15 cellular contexts compared by ENCODE assay signal in the genomic region with DNA sequence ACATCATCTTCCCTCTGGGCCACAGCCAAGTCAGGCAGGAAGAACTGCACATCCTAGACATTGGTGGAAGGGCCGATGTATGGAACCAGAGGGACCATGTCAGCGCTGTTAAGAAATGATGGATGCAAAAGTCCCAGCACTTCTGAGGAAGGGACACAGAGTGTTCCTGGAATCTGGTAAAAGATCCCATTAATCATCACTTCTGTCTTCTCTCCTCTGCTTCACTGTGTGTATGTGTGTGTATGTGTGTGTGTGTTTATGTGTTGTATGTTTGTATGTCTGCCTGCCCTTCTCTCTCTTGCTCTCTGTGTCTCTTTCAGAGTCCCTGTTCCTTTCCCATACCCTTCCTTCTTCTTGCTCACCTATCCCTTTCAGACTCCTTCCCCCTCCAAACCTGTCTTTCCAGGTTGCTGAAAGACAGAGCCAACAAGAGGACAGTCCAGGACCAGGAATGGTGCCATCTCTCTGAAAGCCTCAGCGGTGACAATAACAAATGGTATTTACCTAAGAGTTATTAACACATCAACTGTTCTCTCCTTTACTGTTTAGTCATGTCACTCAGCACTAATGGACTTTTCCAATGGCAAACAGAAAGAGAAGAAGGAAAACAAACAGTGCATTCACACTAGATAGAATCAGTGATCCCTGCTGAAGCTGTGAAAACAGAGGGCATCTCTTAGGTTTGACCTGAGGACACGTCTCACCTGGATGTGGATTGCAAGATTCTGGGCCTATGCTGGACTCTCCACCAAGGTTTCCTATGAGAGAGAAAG. TPM values are rescaled to one million over a fixed set of nuclear protein-coding genes. Genes with fewer than 3 reads are reported as not detected.
DNase-seq lines count a peak whose midpoint lies in the region; ATAC-seq and TF ChIP-seq lines count a peak whose summit lies in the region.
"Had no signal": no experiment of that assay in that cellular context is flagged by ENCODE, and none has a peak within 500 bp of the region (broad histone marks: within the 10 kb centered on the region; RNA-seq: fewer than 3 reads in every experiment).

No MANE protein-coding gene starts in this region.

- WGBS in suprapubic skin, result 79% methylated on average over 4 of the region's 4 CpGs

- H3K4me3 Mint-ChIP-seq in activated naive CD4-positive, alpha-beta T cell treated with anti-CD3 and anti-CD28 coated beads for 36 hours, result no peak overlapping the region
- H3K4me3 Mint-ChIP-seq: activated naive CD4-positive, alpha-beta T cell treated with anti-CD3 and anti-CD28 coated beads, Interleukin-2, amount 10 ng/mL, durations not matched to agents 7 days and 5 days; memory B cell; stimulated activated naive CD8-positive, alpha-beta T cell treated with anti-CD3 and anti-CD28 coated beads, Interleukin-15, Interleukin-2, amounts not matched to agents 100 ng/mL and 50 ng/mL, for 24 hours had no signal

- TF ChIP-seq CTCF in suprapubic skin (IDR thresholded peaks at IDR 0.05), result no peak

- no peaks in the 10 kb centered on the region for H3K9me3 Mint-ChIP-seq in activated naive CD4-positive, alpha-beta T cell treated with anti-CD3 and anti-CD28 coated beads for 36 hours
- H3K9me3 Mint-ChIP-seq in activated naive CD4-positive, alpha-beta T cell treated with anti-CD3 and anti-CD28 coated beads, Interleukin-2, amount 50 U/mL, for 72 hours, result peaks cover 0 to 3% of the 10 kb centered on the region in 2 donors
- H3K9me3 Mint-ChIP-seq: activated naive CD4-positive, alpha-beta T cell treated with anti-CD3 and anti-CD28 coated beads, Interleukin-2, amount 10 ng/mL, durations not matched to agents 7 days and 5 days; memory B cell; stimulated activated naive CD8-positive, alpha-beta T cell treated with anti-CD3 and anti-CD28 coated beads, Interleukin-15, Interleukin-2, amounts not matched to agents 100 ng/mL and 50 ng/mL, for 24 hours had no signal

- H3K36me3 Mint-ChIP-seq in activated naive CD4-positive, alpha-beta T cell treated with anti-CD3 and anti-CD28 coated beads for 36 hours (ENCODE audit: low read depth), result no peaks in the 10 kb centered on the region
- H3K36me3 Mint-ChIP-seq in activated naive CD4-positive, alpha-beta T cell treated with anti-CD3 and anti-CD28 coated beads, Interleukin-2, amount 50 U/mL, for 72 hours, result no peaks in the 10 kb centered on the region
- H3K36me3 Mint-ChIP-seq: activated naive CD4-positive, alpha-beta T cell treated with anti-CD3 and anti-CD28 coated beads, Interleukin-2, amount 10 ng/mL, durations not matched to agents 7 days and 5 days; memory B cell had no signal

- H3K4me1 Mint-ChIP-seq in activated naive CD4-positive, alpha-beta T cell treated with anti-CD3 and anti-CD28 coated beads for 36 hours (ENCODE audit: low read depth), result no peaks in the 10 kb centered on the region
- H3K4me1 Mint-ChIP-seq: activated naive CD4-positive, alpha-beta T cell treated with anti-CD3 and anti-CD28 coated beads, Interleukin-2, amount 10 ng/mL, durations not matched to agents 7 days and 5 days had no signal

- H3K27me3 ChIP-seq in suprapubic skin (no peaks in the 10 kb centered on the region), MG63 (no peaks in the 10 kb centered on the region)
- H3K27me3 ChIP-seq: neutrophil had no signal

- H3K36me3 ChIP-seq in suprapubic skin, result no peaks in the 10 kb centered on the region
- no peaks in the 10 kb centered on the region for H3K36me3 ChIP-seq in MG63
- H3K36me3 ChIP-seq: neutrophil had no signal

- H3K9me3 ChIP-seq in suprapubic skin, result no peaks in the 10 kb centered on the region
- peaks cover 2% of the 10 kb centered on the region for H3K9me3 ChIP-seq in MG63
- H3K9me3 ChIP-seq: neutrophil had no signal

- ATAC-seq in activated naive CD4-positive, alpha-beta T cell treated with anti-CD3 and anti-CD28 coated beads, Interleukin-2, amount 50 U/mL, for 72 hours, result no peak

- TF ChIP-seq POLR2A in suprapubic skin (IDR thresholded peaks at IDR 0.05), result no peak

- intact Hi-C loops in activated naive CD4-positive, alpha-beta T cell treated with anti-CD3 and anti-CD28 coated beads for 36 hours (cut with micrococcal nuclease), result no loop called here

- peaks cover 17% of the 10 kb centered on the region for H3K4me1 ChIP-seq in suprapubic skin

- H3K4me3 ChIP-seq in suprapubic skin (no peak overlapping the region), MG63 (no peak overlapping the region)

- H3K27ac Mint-ChIP-seq in activated naive CD4-positive, alpha-beta T cell treated with anti-CD3 and anti-CD28 coated beads for 36 hours, result peak overlapping the region; percentile 8
- no peak overlapping the region for H3K27ac Mint-ChIP-seq in activated naive CD4-positive, alpha-beta T cell treated with anti-CD3 and anti-CD28 coated beads, Interleukin-2, amount 50 U/mL, for 72 hours
- H3K27ac Mint-ChIP-seq: activated naive CD4-positive, alpha-beta T cell treated with anti-CD3 and anti-CD28 coated beads, Interleukin-2, amount 10 ng/mL, durations not matched to agents 7 days and 5 days; memory B cell had no signal

- TF ChIP-seq EP300 in suprapubic skin (IDR thresholded peaks at IDR 0.05), result no peak

- H3K27ac ChIP-seq in epithelial cell of prostate, result peak overlapping the region; percentile 43
- H3K27ac ChIP-seq in suprapubic skin, result peak overlapping the region; percentile 38
- H3K27ac ChIP-seq: neutrophil had no signal

- DNase-seq in activated naive CD4-positive, alpha-beta T cell treated with anti-CD3 and anti-CD28 coated beads for 36 hours, result no peak
- no peak for DNase-seq in activated naive CD4-positive, alpha-beta T cell treated with anti-CD3 and anti-CD28 coated beads, Interleukin-2, amount 50 U/mL, for 72 hours (ENCODE audit: low spot score in 2 of 2)
- DNase-seq in NCI-H526 (lab: John Stamatoyannopoulos, UW), result peak; percentile 30 to 42
- no peak for DNase-seq in epithelial cell of prostate (ENCODE audit: low read depth, low spot score)
- DNase-seq in suprapubic skin (ENCODE audit: low spot score in 2 of 2), result no peak
- no peak for DNase-seq in HCEC 1CT
- no peak for DNase-seq in activated effector memory CD4-positive, alpha-beta T cell treated with anti-CD3 and anti-CD28 coated beads, Interleukin-2, amount 50 U/mL, for 16 hours
- DNase-seq in MG63, result no peak
- DNase-seq: activated naive CD4-positive, alpha-beta T cell treated with anti-CD3 and anti-CD28 coated beads, Interleukin-2, amount 10 ng/mL, durations not matched to agents 7 days and 5 days; effector memory CD4-positive, alpha-beta T cell; MV-4-11 had no signal

- CTCF ChIA-PET in activated naive CD4-positive, alpha-beta T cell treated with anti-CD3 and anti-CD28 coated beads for 36 hours (lab: Charles Lee), result no interaction called here

- H3K27me3 Mint-ChIP-seq in activated naive CD4-positive, alpha-beta T cell treated with anti-CD3 and anti-CD28 coated beads for 36 hours (ENCODE audit: low read depth), result peaks cover 21% of the 10 kb centered on the region

RNA-seq across cellular contexts. Expression of gene EHF, which starts 47.1 kb away (rescaled TPM):
- not detected for total RNA-seq in activated naive CD4-positive, alpha-beta T cell treated with anti-CD3 and anti-CD28 coated beads for 36 hours
- total RNA-seq in activated naive CD4-positive, alpha-beta T cell treated with anti-CD3 and anti-CD28 coated beads, Interleukin-2, amount 50 U/mL, for 72 hours, result not detected
- 100 to 1,000 TPM in 3 of 4 donors, 10 to 100 TPM in 1; 99.2 to 138 (median 118) TPM for total RNA-seq in suprapubic skin
- 1.2 and 6.0 TPM in 2 replicates for total RNA-seq in MG63 (2014; rRNA removed; shearing (Covaris generic); ENCODE audit: low replicate concordance)
- total RNA-seq: skeletal muscle tissue had no signal

Comparison
In these comparisons a context has a peak if more than half of its experiments do, and no peak if none do; other contexts are left out.
1. DNase-seq: peak in NCI-H526 (2 of 2); none in activated naive CD4-positive, alpha-beta T cell treated with anti-CD3 and anti-CD28 coated beads for 36 hours (single experiment), activated naive CD4-positive, alpha-beta T cell treated with anti-CD3 and anti-CD28 coated beads, Interleukin-2, amount 50 U/mL, for 72 hours (0 of 2), epithelial cell of prostate (single experiment), suprapubic skin (0 of 2), HCEC 1CT (single experiment), activated effector memory CD4-positive, alpha-beta T cell treated with anti-CD3 and anti-CD28 coated beads, Interleukin-2, amount 50 U/mL, for 16 hours (single experiment) and MG63 (single experiment).
2. RNA of gene EHF, which starts 47.1 kb away (total RNA-seq): 99.2 to 138 TPM in suprapubic skin; 1.2 to 6.0 TPM in MG63, not detected in activated naive CD4-positive, alpha-beta T cell treated with anti-CD3 and anti-CD28 coated beads, Interleukin-2, amount 50 U/mL, for 72 hours and not detected in activated naive CD4-positive, alpha-beta T cell treated with anti-CD3 and anti-CD28 coated beads for 36 hours; every median in the first group is over 10 times any median in the second.